10 cellular contexts compared by ENCODE assay signal in the genomic region with DNA sequence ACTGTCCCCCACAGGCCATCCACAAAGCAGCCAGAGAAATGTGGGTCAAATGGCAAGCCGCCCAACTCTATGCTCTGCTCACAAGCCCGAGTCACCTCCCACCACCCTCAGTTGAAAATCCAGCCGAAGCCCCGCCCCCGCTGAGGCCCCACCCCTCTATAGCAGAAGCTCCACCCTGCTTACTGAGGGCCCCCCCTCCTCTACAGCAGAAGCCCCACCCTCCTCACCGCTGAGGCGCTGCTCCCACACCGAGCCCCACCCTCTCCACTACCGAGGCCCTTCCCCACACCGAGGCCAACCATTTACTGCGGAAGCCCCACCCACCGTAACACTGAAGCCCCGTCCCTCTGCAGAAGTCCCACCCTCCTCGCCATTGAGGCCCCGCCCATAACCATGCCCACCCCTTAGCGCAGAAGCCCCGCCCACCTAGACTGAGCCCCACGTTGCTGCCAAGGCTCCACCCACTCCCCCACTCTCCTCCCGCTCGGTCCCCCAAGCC. TPM values are rescaled to one million over a fixed set of nuclear protein-coding genes. Genes with fewer than 3 reads are reported as not detected.
DNase-seq lines count a peak whose midpoint lies in the region; ATAC-seq, FAIRE-seq and TF ChIP-seq lines count a peak whose summit lies in the region.
"Had no signal": no experiment of that assay in that cellular context is flagged by ENCODE, and none has a peak within 500 bp of the region (broad histone marks: within the 10 kb centered on the region; RNA-seq: fewer than 3 reads in every experiment).

No MANE protein-coding gene starts in this region.

- no peak overlapping the region for H3K4me2 ChIP-seq in GM12878 (ENCODE audit: control insufficient read depth, insufficient read depth)

- no peaks in the 10 kb centered on the region for H3K27me3 Mint-ChIP-seq in Caco-2 (ENCODE audit: insufficient read depth, unreplicated experiment)
- H3K27me3 Mint-ChIP-seq: central memory CD8-positive, alpha-beta T cell had no signal

- ATAC-seq in GM12878 (peak; percentile 56), mucosa of descending colon (peak; percentile 55), HG03045 (IDR thresholded peaks at IDR 0.05; ENCODE audit: unreplicated experiment) (no peak)

- POLR2A ChIA-PET in Caco-2 (lab: Charles Lee) (no interaction called here), GM12878 (lab: Charles Lee) (no interaction called here)

- H3K4me3 Mint-ChIP-seq in Caco-2 (ENCODE audit: unreplicated experiment): no peak overlapping the region
- H3K4me3 Mint-ChIP-seq: central memory CD8-positive, alpha-beta T cell had no signal

- TF ChIP-seq POLR2A in GM12878 (IDR thresholded peaks at IDR 0.05; ENCODE audit: low read depth, low read length): no peak

- no peaks in the 10 kb centered on the region for H4K20me1 ChIP-seq in GM12878 (ENCODE audit: control insufficient read depth, insufficient read depth)

- H3K27ac ChIP-seq in HUES6 (ENCODE audit: low read depth, low read length): no peak overlapping the region
- no peak overlapping the region for H3K27ac ChIP-seq in GM12878 (ENCODE audit: control insufficient read depth, insufficient read depth)

- intact Hi-C loops in Caco-2 (cut with micrococcal nuclease; ENCODE audit: unreplicated experiment): no loop called here
- intact Hi-C loops in GM12878 (cut with micrococcal nuclease; ENCODE audit: unreplicated experiment): no loop called here
- intact Hi-C loops in mucosa of descending colon (cut with DNase I, micrococcal nuclease): no loop called here

- no peak overlapping the region for H3K9ac ChIP-seq in HUES6 (ENCODE audit: low read length)
- H3K9ac ChIP-seq in GM12878 (ENCODE audit: control insufficient read depth, insufficient read depth, low read length): no peak overlapping the region

- RAD21 ChIA-PET in GM12878 (lab: Charles Lee; ENCODE audit: unreplicated experiment): no interaction called here

- H3K79me2 ChIP-seq in GM12878 (ENCODE audit: control insufficient read depth, insufficient read depth, low read length): no peaks in the 10 kb centered on the region

- TF ChIP-seq CTCF in Caco-2 (IDR thresholded peaks at IDR 0.05; ENCODE audit: insufficient read depth in 1 of 2, low read depth in 1 of 2, low read length in 1 of 2, severe bottlenecking in 1 of 2, unreplicated experiment in 1 of 2) (no peak), GM12878 (IDR thresholded peaks at IDR 0.05 in 2 of 3, conservative IDR thresholded peaks at IDR 0.05 in 1 of 3; ENCODE audit: control insufficient read depth in 2 of 3, extremely low read depth in 1 of 3, insufficient read depth in 1 of 3, low read depth in 3 of 3, low read length in 3 of 3) (no peak), mucosa of descending colon (IDR thresholded peaks at IDR 0.05) (no peak), GM10266 (IDR thresholded peaks at IDR 0.05; ENCODE audit: control insufficient read depth, insufficient read depth, low read depth, missing control alignments) (no peak)

- TF ChIP-seq RAD21 in GM12878 (IDR thresholded peaks at IDR 0.05; ENCODE audit: insufficient read depth, low read depth, low read length): no peak

- CTCF ChIA-PET in Caco-2 (lab: Charles Lee) (no interaction called here), GM12878 (lab: Yijun Ruan, JAX) (no interaction called here)

- BruUV-seq in Caco-2 (replicated peaks; lab: Mats Ljungman, UMichigan) (no TSS peak), GM12878 (replicated peaks; lab: Mats Ljungman, UMichigan) (no TSS peak)

- no peaks in the 10 kb centered on the region for H3K9me3 ChIP-seq in Caco-2
- no peaks in the 10 kb centered on the region for H3K9me3 ChIP-seq in HUES6 (ENCODE audit: control insufficient read depth, insufficient read depth, low read depth, low read length)
- H3K9me3 ChIP-seq in GM12878 (replicated peaks; ENCODE audit: control insufficient read depth, insufficient read depth, low read length): no peaks in the 10 kb centered on the region
- no peaks in the 10 kb centered on the region for H3K9me3 ChIP-seq in mucosa of descending colon

- FAIRE-seq in GM12878 (lab: Jason Lieb, UNC): no peak

- H3K4me3 ChIP-seq in Caco-2 (ENCODE audit: low read depth, low read length): no peak overlapping the region
- peak overlapping the region; percentile 46 for H3K4me3 ChIP-seq in HUES6 (ENCODE audit: low read depth, low read length)
- no peak overlapping the region for H3K4me3 ChIP-seq in GM12878
- no peak overlapping the region for H3K4me3 ChIP-seq in mucosa of descending colon
- H3K4me3 ChIP-seq: lung had no signal

- DNase-seq in Caco-2 (peak; percentile 35 to 49), GM12878 (ENCODE audit: low read depth, low spot score) (no peak), mucosa of descending colon (peak in 1 of 3 donors; percentile 19), GM10266 (ENCODE audit: extremely low spot score) (no peak), glomerular visceral epithelial cell (ENCODE audit: extremely low spot score) (no peak), hippocampal formation (lab: John Stamatoyannopoulos, UW) (no peak)

- SMC1A ChIA-PET in GM12878 (lab: Charles Lee; ENCODE audit: uncharacterized antibody, unreplicated experiment): no interaction called here

- 89% methylated on average over 11 of the region's 20 CpGs for WGBS in GM12878 (ENCODE audit: insufficient coverage, insufficient replicate concordance, low lambda C conversion rate, missing lambda C conversion rate)

- no peaks in the 10 kb centered on the region for H3K36me3 ChIP-seq in Caco-2 (ENCODE audit: control insufficient read depth, insufficient read depth, low read length)
- H3K36me3 ChIP-seq in HUES6 (ENCODE audit: control insufficient read depth, insufficient read depth, low read length): peaks cover 16% of the 10 kb centered on the region
- H3K36me3 ChIP-seq in GM12878 (ENCODE audit: control insufficient read depth in 2 of 2, insufficient read depth in 2 of 2, low read length in 1 of 2): peaks cover 0 to 12% of the 10 kb centered on the region in 2 experiments; a peak in 3 of 4 replicates
- H3K36me3 ChIP-seq in mucosa of descending colon (ENCODE audit: low read depth): no peaks in the 10 kb centered on the region

- H3K27me3 ChIP-seq in Caco-2 (replicated peaks; ENCODE audit: control insufficient read depth, insufficient read depth, low read length) (no peaks in the 10 kb centered on the region), HUES6 (ENCODE audit: control insufficient read depth, insufficient read depth, low read length) (no peaks in the 10 kb centered on the region), GM12878 (replicated peaks in 1 of 2; ENCODE audit: control insufficient read depth in 2 of 2, insufficient read depth in 2 of 2, low read length in 1 of 2) (no peaks in the 10 kb centered on the region)

- no peak overlapping the region for H3K27ac Mint-ChIP-seq in Caco-2 (ENCODE audit: unreplicated experiment)

- peaks cover 33% of the 10 kb centered on the region for H3K36me3 Mint-ChIP-seq in Caco-2 (ENCODE audit: insufficient read depth, unreplicated experiment)

- in situ Hi-C loops in GM12878 (cut with MboI): no loop called here

- H3K9me3 Mint-ChIP-seq in Caco-2 (ENCODE audit: unreplicated experiment): no peaks in the 10 kb centered on the region
- H3K9me3 Mint-ChIP-seq: central memory CD8-positive, alpha-beta T cell had no signal

- TF ChIP-seq EP300 in GM12878 (IDR thresholded peaks at IDR 0.05; ENCODE audit: borderline replicate concordance in 1 of 2, control insufficient read depth in 1 of 2, low read depth in 2 of 2, low read length in 2 of 2): no peak

- H2AFZ ChIP-seq in GM12878 (ENCODE audit: control insufficient read depth, low read depth, low read length): no peak overlapping the region

- no peaks in the 10 kb centered on the region for H3K4me1 ChIP-seq in Caco-2
- peaks cover 10% of the 10 kb centered on the region for H3K4me1 ChIP-seq in HUES6 (ENCODE audit: control insufficient read depth, insufficient read depth, low read length)
- H3K4me1 ChIP-seq in GM12878 (ENCODE audit: control insufficient read depth, insufficient read depth, low read length): no peaks in the 10 kb centered on the region
- no peaks in the 10 kb centered on the region for H3K4me1 ChIP-seq in mucosa of descending colon (ENCODE audit: low read depth)

- no peaks in the 10 kb centered on the region for H3K4me1 Mint-ChIP-seq in Caco-2 (ENCODE audit: low read depth, unreplicated experiment)
- H3K4me1 Mint-ChIP-seq: central memory CD8-positive, alpha-beta T cell had no signal

RNA-seq across cellular contexts. Expression of a gene that starts 8.8 kb away (rescaled TPM):
- total RNA-seq in Caco-2 (2022) (106 and 109 TPM in 2 replicates), GM12878 (2014; rRNA removed) (68.7 and 83.5 TPM in 2 replicates), GM12878 (2014; rRNA removed; fragmentation: Illumina TruSeq; extraction: Trizol) (46.0 and 50.2 TPM in 2 replicates), GM12878 (2021) (57.4 and 64.7 TPM in 2 replicates), mucosa of descending colon (10 to 100 TPM; 50.2 to 85.9 (median 54.8) TPM)
- total RNA-seq in GM12878 (2013; cell fraction: nucleolus; rRNA removed): 25.3 and 26.6 TPM in 2 replicates
- 61.8 TPM for polyA plus RNA-seq in GM12878 (2011; ENCODE audit: low read depth)
- polyA plus RNA-seq in GM12878 (2011; rRNA removed) (31.3 and 45.6 TPM in 2 replicates), GM12878 (2014; fragmentation: Illumina TruSeq; extraction: Trizol) (17.9 and 39.1 TPM in 2 replicates), GM12878 (2014; fragmentation: Nextera tagmentation; extraction: Ambion mirVana) (10 to 100 TPM in 1 of 2 experiments, 1 to 10 TPM in 1; 2.3 to 18.5 TPM), GM12878 (2014; rRNA removed) (92.8 and 96.7 TPM in 2 replicates), GM12878 (2016; fragmentation: Nextera tagmentation; extraction: Ambion mirVana) (100 to 1,000 TPM; 183 to 196 TPM)
- polyA plus RNA-seq in GM12878 (2011; cell fraction: cytosol; rRNA removed): 72.7 and 135 TPM in 2 replicates
- 44.9 and 47.5 TPM in 2 replicates for polyA plus RNA-seq in GM12878 (2011; cell fraction: nucleus; rRNA removed)
- 111 and 140 TPM in 2 replicates for polyA plus RNA-seq in GM12878 (2012)
- polyA minus RNA-seq in GM12878 (2011; rRNA and poly(A)+ RNA removed): 15.4 and 26.8 TPM in 2 replicates
- 14.0 and 15.4 TPM in 2 replicates for polyA minus RNA-seq in GM12878 (2011; cell fraction: cytosol; rRNA and poly(A)+ RNA removed)
- 7.4 and 12.1 TPM in 2 replicates for polyA minus RNA-seq in GM12878 (2011; cell fraction: nucleus; rRNA and poly(A)+ RNA removed)

RNA-seq across cellular contexts. Expression of a gene that starts 39.6 kb away (rescaled TPM):
- 19.6 and 21.8 TPM in 2 replicates for total RNA-seq in Caco-2 (2022)
- total RNA-seq in GM12878 (2013; cell fraction: nucleolus; rRNA removed): 17.9 and 19.3 TPM in 2 replicates
- 5.0 TPM in 2 replicates for total RNA-seq in GM12878 (2014; rRNA removed)
- 8.3 and 8.7 TPM in 2 replicates for total RNA-seq in GM12878 (2014; rRNA removed; fragmentation: Illumina TruSeq; extraction: Trizol)
- total RNA-seq in GM12878 (2021): 12.7 and 14.3 TPM in 2 replicates
- 4.5 TPM for polyA plus RNA-seq in GM12878 (2011; ENCODE audit: low read depth)
- polyA plus RNA-seq in GM12878 (2011; rRNA removed): 7.6 and 9.0 TPM in 2 replicates
- 14.0 and 14.6 TPM in 2 replicates for polyA plus RNA-seq in GM12878 (2011; cell fraction: cytosol; rRNA removed)
- 4.2 and 6.9 TPM in 2 replicates for polyA plus RNA-seq in GM12878 (2011; cell fraction: nucleus; rRNA removed)
- polyA plus RNA-seq in GM12878 (2012): 7.7 and 9.0 TPM in 2 replicates
- 4.6 and 8.6 TPM in 2 replicates for polyA plus RNA-seq in GM12878 (2014; fragmentation: Illumina TruSeq; extraction: Trizol)
- 1 to 10 TPM in 1 of 2 experiments, under 1 TPM in 1; 0.93 to 2.4 TPM for polyA plus RNA-seq in GM12878 (2014; fragmentation: Nextera tagmentation; extraction: Ambion mirVana)
- 12.4 and 13.1 TPM in 2 replicates for polyA plus RNA-seq in GM12878 (2014; rRNA removed)
- 1 to 10 TPM; 8.3 to 9.2 TPM for polyA plus RNA-seq in GM12878 (2016; fragmentation: Nextera tagmentation; extraction: Ambion mirVana)
- 6.7 and 13.4 TPM in 2 replicates for polyA minus RNA-seq in GM12878 (2011; rRNA and poly(A)+ RNA removed)
- 5.9 and 6.3 TPM in 2 replicates for polyA minus RNA-seq in GM12878 (2011; cell fraction: cytosol; rRNA and poly(A)+ RNA removed)
- 4.1 and 6.6 TPM in 2 replicates for polyA minus RNA-seq in GM12878 (2011; cell fraction: nucleus; rRNA and poly(A)+ RNA removed)
- total RNA-seq in mucosa of descending colon: 10 to 100 TPM in 2 of 3 donors, 1 to 10 TPM in 1; 5.1 to 47.6 (median 10.7) TPM

RNA-seq across cellular contexts. Expression of a gene that starts 44.7 kb away (rescaled TPM):
- total RNA-seq in Caco-2 (2022): 63.2 and 71.4 TPM in 2 replicates
- total RNA-seq in GM12878 (2013; cell fraction: nucleolus; rRNA removed): 114 and 131 TPM in 2 replicates
- total RNA-seq in GM12878 (2014; rRNA removed): 32.3 and 35.7 TPM in 2 replicates
- total RNA-seq in GM12878 (2014; rRNA removed; fragmentation: Illumina TruSeq; extraction: Trizol): 14.9 and 15.2 TPM in 2 replicates
- 54.5 and 58.6 TPM in 2 replicates for total RNA-seq in GM12878 (2021)
- 7.2 TPM for polyA plus RNA-seq in GM12878 (2011; ENCODE audit: low read depth)
- 4.5 and 10.0 TPM in 2 replicates for polyA plus RNA-seq in GM12878 (2011; rRNA removed)
- polyA plus RNA-seq in GM12878 (2011; cell fraction: cytosol; rRNA removed): 13.7 and 15.7 TPM in 2 replicates
- 30.1 and 56.0 TPM in 2 replicates for polyA plus RNA-seq in GM12878 (2011; cell fraction: nucleus; rRNA removed)
- polyA plus RNA-seq in GM12878 (2012): 22.3 and 28.0 TPM in 2 replicates
- polyA plus RNA-seq in GM12878 (2014; fragmentation: Illumina TruSeq; extraction: Trizol): 11.4 and 24.1 TPM in 2 replicates
- 1 to 10 TPM in 1 of 2 experiments, under 1 TPM in 1; 0.64 to 1.2 TPM for polyA plus RNA-seq in GM12878 (2014; fragmentation: Nextera tagmentation; extraction: Ambion mirVana)
- 31.0 and 40.9 TPM in 2 replicates for polyA plus RNA-seq in GM12878 (2014; rRNA removed)
- polyA plus RNA-seq in GM12878 (2016; fragmentation: Nextera tagmentation; extraction: Ambion mirVana): 10 to 100 TPM; 50.6 to 52.9 TPM
- polyA minus RNA-seq in GM12878 (2011; rRNA and poly(A)+ RNA removed): 13.0 and 18.5 TPM in 2 replicates
- polyA minus RNA-seq in GM12878 (2011; cell fraction: cytosol; rRNA and poly(A)+ RNA removed): 13.9 and 19.4 TPM in 2 replicates
- polyA minus RNA-seq in GM12878 (2011; cell fraction: nucleus; rRNA and poly(A)+ RNA removed): 23.8 and 35.4 TPM in 2 replicates
- total RNA-seq in mucosa of descending colon: 10 to 100 TPM; 67.8 to 89.3 (median 74.0) TPM

Comparison
In these comparisons a context has a peak if more than half of its experiments do, and no peak if none do; other contexts are left out.
1. DNase-seq: peak in Caco-2 (2 of 2); none in GM12878 (single experiment), GM10266 (single experiment), glomerular visceral epithelial cell (single experiment) and hippocampal formation (0 of 2).